Comparison of ENCODE assay signal across 8 cellular contexts in genomic region chr20:11912013-11912663, GRCh38. TPM values are rescaled to one million over a fixed set of nuclear protein-coding genes. Genes with fewer than 3 reads are reported as not detected.
A peak's percentile ranks its signal among the peaks of the same experiment; 100 is the strongest.
DNase-seq lines count a peak whose midpoint lies in the region; ATAC-seq and TF ChIP-seq lines count a peak whose summit lies in the region.

No MANE protein-coding gene starts in this region.

- no peaks in the 10 kb centered on the region for H3K4me1 Mint-ChIP-seq in activated T-cell treated with anti-CD3 and anti-CD28 coated beads, Interleukin-2, amount 50 U/mL, for 4 hours (ENCODE audit: low read depth)

- DNase-seq in DMS53 treated with DMSO at 0.1 percent for 48 hours (lab: John Stamatoyannopoulos, UW; ENCODE audit: unreplicated experiment) (peak; percentile 24), left lung (no peak), NCI-H1930 (lab: John Stamatoyannopoulos, UW) (no peak), OCI-M1 (lab: John Stamatoyannopoulos, UW) (no peak)
- no peak for DNase-seq in activated T-cell treated with anti-CD3 and anti-CD28 coated beads, Interleukin-2, amount 50 U/mL, for 4 hours

- H3K27me3 ChIP-seq in left lung = no peaks in the 10 kb centered on the region

- H3K4me3 ChIP-seq in left lung = no peak overlapping the region

- H3K9me3 Mint-ChIP-seq in activated T-cell treated with anti-CD3 and anti-CD28 coated beads, Interleukin-2, amount 50 U/mL, for 4 hours = no peaks in the 10 kb centered on the region

- no peak overlapping the region for H3K27ac ChIP-seq in VCaP
- no peak overlapping the region for H3K27ac ChIP-seq in left lung

- no peaks in the 10 kb centered on the region for H3K27me3 Mint-ChIP-seq in activated T-cell treated with anti-CD3 and anti-CD28 coated beads, Interleukin-2, amount 50 U/mL, for 4 hours (ENCODE audit: low read depth)

- H3K36me3 ChIP-seq in left lung = no peaks in the 10 kb centered on the region

- no peaks in the 10 kb centered on the region for H3K36me3 Mint-ChIP-seq in activated T-cell treated with anti-CD3 and anti-CD28 coated beads, Interleukin-2, amount 50 U/mL, for 4 hours (ENCODE audit: insufficient read depth)

- TF ChIP-seq CTCF in VCaP (conservative IDR thresholded peaks at IDR 0.05) (peak; percentile 84), left lung (IDR thresholded peaks at IDR 0.05) (peak in 1 of 2 donors; percentile 35)

- ATAC-seq in HG03354 (IDR thresholded peaks at IDR 0.05; ENCODE audit: poor library complexity, severe bottlenecking, unreplicated experiment) (peak; percentile 76), left lung (peak; percentile 76), GM21367 (IDR thresholded peaks at IDR 0.05; ENCODE audit: unreplicated experiment) (no peak)
- no peak for ATAC-seq in activated T-cell treated with anti-CD3 and anti-CD28 coated beads, Interleukin-2, amount 50 U/mL, for 4 hours

- H3K4me3 Mint-ChIP-seq in activated T-cell treated with anti-CD3 and anti-CD28 coated beads, Interleukin-2, amount 50 U/mL, for 4 hours = no peak overlapping the region

- peaks cover 0 to 16% of the 10 kb centered on the region in 2 donors for H3K4me1 ChIP-seq in left lung

- intact Hi-C loops in left lung (cut with DNase I) = no loop called here

- H3K9me3 ChIP-seq in left lung = no peaks in the 10 kb centered on the region

RNA-seq across cellular contexts. Expression of gene BTBD3, which starts 5.6 kb away (rescaled TPM):
- 10 to 100 TPM; 24.7 to 26.1 TPM for total RNA-seq in left lung
- total RNA-seq in activated T-cell treated with anti-CD3 and anti-CD28 coated beads, Interleukin-2, amount 50 U/mL, for 4 hours = 1 to 10 TPM; 3.0 to 4.9 (median 4.3) TPM

Comparison
In these comparisons a context has a peak if more than half of its experiments do, and no peak if none do; other contexts are left out.
1. ATAC-seq: peak in HG03354 (single experiment) and left lung (single experiment); none in activated T-cell treated with anti-CD3 and anti-CD28 coated beads, Interleukin-2, amount 50 U/mL, for 4 hours (0 of 2) and GM21367 (single experiment).
2. RNA of gene BTBD3, which starts 5.6 kb away (total RNA-seq): 24.7 to 26.1 TPM in left lung; 3.0 to 4.9 TPM in activated T-cell treated with anti-CD3 and anti-CD28 coated beads, Interleukin-2, amount 50 U/mL, for 4 hours; every median in the first group is over 4 times any median in the second.